In the genomic region with DNA sequence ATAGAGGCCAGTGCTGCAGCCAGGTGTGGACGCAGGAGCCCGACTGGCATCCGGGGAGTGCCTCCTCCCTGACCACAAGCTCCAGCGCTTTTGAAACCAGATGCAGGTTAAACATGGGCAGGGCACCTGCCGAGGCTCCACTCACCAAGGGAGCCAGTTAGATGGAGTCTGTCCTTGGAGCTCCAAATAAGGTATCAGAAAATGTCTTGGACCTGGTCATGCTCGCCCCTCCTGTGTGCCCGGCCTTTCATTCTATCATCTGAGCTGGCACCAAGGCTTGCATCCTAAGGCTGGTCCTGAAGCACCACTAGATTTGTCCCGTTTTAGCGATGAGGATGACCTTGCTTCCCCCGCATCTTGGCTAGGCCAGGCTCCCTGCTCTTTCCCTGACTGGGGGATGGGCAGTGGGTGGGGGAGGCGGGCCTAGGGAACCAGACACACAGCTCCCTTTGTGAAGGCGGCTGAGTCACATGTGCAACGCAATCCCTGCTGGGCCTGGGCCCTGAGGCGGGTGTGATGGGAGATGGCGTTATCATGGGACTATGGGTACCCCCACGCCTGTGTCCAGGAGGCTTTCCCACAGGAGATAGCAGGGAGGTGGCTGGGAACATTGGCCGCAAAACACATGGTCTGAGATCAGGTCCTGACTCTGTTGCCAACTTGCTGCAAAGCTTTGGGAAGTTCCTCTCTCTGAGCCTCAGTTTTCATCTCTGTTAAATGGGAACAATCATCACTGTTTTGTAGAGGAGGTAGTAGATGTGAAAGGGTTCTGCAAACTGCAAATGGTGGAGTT, we compare ENCODE assay signal across 1 cellular context.
TF ChIP-seq lines count a peak whose summit lies in the region.

No MANE protein-coding gene starts in this region.

TF ChIP-seq in HCT116, 20 proteins besides CTCF, POLR2A, EP300 and RAD21 (continued from another document):
- TF ChIP-seq, protein P1, sequence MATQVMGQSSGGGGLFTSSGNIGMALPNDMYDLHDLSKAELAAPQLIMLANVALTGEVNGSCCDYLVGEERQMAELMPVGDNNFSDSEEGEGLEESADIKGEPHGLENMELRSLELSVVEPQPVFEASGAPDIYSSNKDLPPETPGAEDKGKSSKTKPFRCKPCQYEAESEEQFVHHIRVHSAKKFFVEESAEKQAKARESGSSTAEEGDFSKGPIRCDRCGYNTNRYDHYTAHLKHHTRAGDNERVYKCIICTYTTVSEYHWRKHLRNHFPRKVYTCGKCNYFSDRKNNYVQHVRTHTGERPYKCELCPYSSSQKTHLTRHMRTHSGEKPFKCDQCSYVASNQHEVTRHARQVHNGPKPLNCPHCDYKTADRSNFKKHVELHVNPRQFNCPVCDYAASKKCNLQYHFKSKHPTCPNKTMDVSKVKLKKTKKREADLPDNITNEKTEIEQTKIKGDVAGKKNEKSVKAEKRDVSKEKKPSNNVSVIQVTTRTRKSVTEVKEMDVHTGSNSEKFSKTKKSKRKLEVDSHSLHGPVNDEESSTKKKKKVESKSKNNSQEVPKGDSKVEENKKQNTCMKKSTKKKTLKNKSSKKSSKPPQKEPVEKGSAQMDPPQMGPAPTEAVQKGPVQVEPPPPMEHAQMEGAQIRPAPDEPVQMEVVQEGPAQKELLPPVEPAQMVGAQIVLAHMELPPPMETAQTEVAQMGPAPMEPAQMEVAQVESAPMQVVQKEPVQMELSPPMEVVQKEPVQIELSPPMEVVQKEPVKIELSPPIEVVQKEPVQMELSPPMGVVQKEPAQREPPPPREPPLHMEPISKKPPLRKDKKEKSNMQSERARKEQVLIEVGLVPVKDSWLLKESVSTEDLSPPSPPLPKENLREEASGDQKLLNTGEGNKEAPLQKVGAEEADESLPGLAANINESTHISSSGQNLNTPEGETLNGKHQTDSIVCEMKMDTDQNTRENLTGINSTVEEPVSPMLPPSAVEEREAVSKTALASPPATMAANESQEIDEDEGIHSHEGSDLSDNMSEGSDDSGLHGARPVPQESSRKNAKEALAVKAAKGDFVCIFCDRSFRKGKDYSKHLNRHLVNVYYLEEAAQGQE (IDR thresholded peaks at IDR 0.05; ENCODE audit: low read depth), result no peak
- no peak for TF ChIP-seq EZH2phosphoT487 (IDR thresholded peaks at IDR 0.05; ENCODE audit: borderline replicate concordance)
- peak; percentile 57 for TF ChIP-seq TCF7L2 (IDR thresholded peaks at IDR 0.05; ENCODE audit: borderline replicate concordance, extremely low read depth, insufficient read depth, insufficient read length)
- no peak for TF ChIP-seq ELF1 (IDR thresholded peaks at IDR 0.05; ENCODE audit: borderline replicate concordance, low read depth)
- no peak for TF ChIP-seq SRF (IDR thresholded peaks at IDR 0.05; ENCODE audit: low read depth)
- TF ChIP-seq CEBPB (IDR thresholded peaks at IDR 0.05; ENCODE audit: low read depth), result no peak
- no peak for TF ChIP-seq EGR1 (IDR thresholded peaks at IDR 0.05; ENCODE audit: low read depth)
- 0 out of 2 replicates have a peak, but pooled peaks have one; percentile 9 for TF ChIP-seq ZFX (IDR thresholded peaks at IDR 0.05)
- no peak for TF ChIP-seq SIN3A (IDR thresholded peaks at IDR 0.05; ENCODE audit: low read depth)
TF ChIP-seq in HCT116: peak in this region for 2.
